In the genomic region with DNA sequence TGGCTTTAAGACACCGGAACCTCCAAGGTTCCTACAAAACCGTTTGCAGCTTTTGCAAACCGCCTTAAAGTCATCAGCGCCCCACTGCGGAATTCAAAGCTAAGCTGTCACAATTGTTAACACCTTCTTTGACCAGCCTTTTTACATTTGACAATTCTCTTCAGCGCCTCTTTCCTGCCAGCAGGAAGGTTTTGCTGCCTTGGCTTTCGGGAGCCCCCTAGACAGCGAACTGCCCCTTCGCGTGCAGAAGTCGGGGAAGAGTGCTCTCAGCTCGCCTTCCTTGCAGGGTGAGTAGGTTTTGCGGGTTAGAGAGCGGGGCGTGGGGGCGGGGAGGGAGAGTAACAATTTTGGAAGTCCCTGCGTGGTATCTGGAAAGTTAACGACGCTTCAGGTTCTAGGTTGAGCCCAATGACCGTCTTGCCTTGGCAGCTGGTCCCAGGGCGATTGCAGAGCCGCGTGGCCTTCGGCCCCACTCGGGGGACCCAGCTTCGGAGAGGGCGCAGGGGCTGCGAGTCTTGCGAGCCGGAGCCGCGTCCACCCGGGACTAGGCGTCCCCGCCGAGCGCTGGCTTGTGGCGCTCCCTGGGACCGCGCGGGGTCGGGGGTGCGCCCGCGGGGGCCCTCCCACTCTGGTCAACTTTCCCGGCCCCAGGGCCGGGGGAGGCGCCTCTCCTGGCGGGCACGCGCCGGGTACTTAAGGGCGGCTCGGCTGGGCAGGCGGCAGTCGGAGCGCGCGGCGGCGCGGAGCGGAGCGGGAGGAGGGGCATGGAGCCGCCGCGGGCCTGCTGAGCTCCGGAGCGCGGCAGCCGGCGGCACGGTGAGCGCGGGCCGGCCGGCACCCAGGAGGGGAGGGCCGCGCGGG, we compare ENCODE assay signal across 8 cellular contexts. TPM values are rescaled to one million over a fixed set of nuclear protein-coding genes. Genes with fewer than 3 reads are reported as not detected.
DNase-seq lines count a peak whose midpoint lies in the region; ATAC-seq, FAIRE-seq and TF ChIP-seq lines count a peak whose summit lies in the region.

Gene HAS3 (plus strand): TSS at position 153 of the 861 bp plus-strand sequence. CDS start 3,743 bp downstream, outside the sequence.

- FAIRE-seq in bronchial epithelial cell (lab: Jason Lieb, UNC): peak; percentile 70

- no peak within 1 kb of the TSS for H3K27ac ChIP-seq in SJCRH30

- no peak for ATAC-seq in HG02840 (IDR thresholded peaks at IDR 0.05; ENCODE audit: low FRiP score, unreplicated experiment)

- DNase-seq in NCI-H1105 treated with DMSO at 0.1 percent for 48 hours (lab: John Stamatoyannopoulos, UW) (peak; percentile 18), NCI-H1105 (lab: John Stamatoyannopoulos, UW) (no peak), HUDEP-2 (lab: John Stamatoyannopoulos, UW; ENCODE audit: unreplicated experiment in 76 of 76) (peak in 46 of 76 experiments; percentile 6 to 57 (median 32)), SJCRH30 (peak; percentile 42 to 57), bronchial epithelial cell (ENCODE audit: low read depth) (peak; percentile 75), iris pigment epithelial cell (ENCODE audit: low read depth) (peak; percentile 69)

- peak within 1 kb of the TSS; percentile 61 for H3K4me3 ChIP-seq in SJCRH30
- peak within 1 kb of the TSS; percentile 70 for H3K4me3 ChIP-seq in bronchial epithelial cell (ENCODE audit: low read depth, low read length)
- peak within 1 kb of the TSS; percentile 71 for H3K4me3 ChIP-seq in skeletal muscle satellite cell (ENCODE audit: low read length)

- H3K27me3 ChIP-seq in SJCRH30 (no peaks in the 10 kb centered on the region), bronchial epithelial cell (ENCODE audit: control insufficient read depth, insufficient read depth, low read length) (no peaks in the 10 kb centered on the region), skeletal muscle satellite cell (ENCODE audit: control insufficient read depth, insufficient read depth, low read length) (peaks cover 21% of the 10 kb centered on the region)

- H3K36me3 ChIP-seq in SJCRH30 (no peaks in the 10 kb centered on the region), bronchial epithelial cell (ENCODE audit: control insufficient read depth, insufficient read depth, low read length) (peaks cover 12% of the 10 kb centered on the region), skeletal muscle satellite cell (ENCODE audit: insufficient read depth, low read length) (peaks cover 4% of the 10 kb centered on the region)

- H3K9me3 ChIP-seq in SJCRH30 (replicated peaks): no peaks in the 10 kb centered on the region
- H3K9me3 ChIP-seq in skeletal muscle satellite cell (replicated peaks; ENCODE audit: low read length): no peaks in the 10 kb centered on the region

- peak within 1 kb of the TSS; percentile 85 for H3K4me2 ChIP-seq in skeletal muscle satellite cell (ENCODE audit: low read length)

- peak within 1 kb of the TSS; percentile 25 for H3K9ac ChIP-seq in skeletal muscle satellite cell (ENCODE audit: low read depth, low read length)

- TF ChIP-seq CTCF in bronchial epithelial cell (IDR thresholded peaks at IDR 0.05; ENCODE audit: insufficient read depth, low read length, severe bottlenecking): peak; percentile 69

- H3K4me1 ChIP-seq in SJCRH30 (no peaks in the 10 kb centered on the region), skeletal muscle satellite cell (ENCODE audit: control insufficient read depth, insufficient read depth, low read length) (peaks cover 24% of the 10 kb centered on the region)

RNA-seq across cellular contexts. Expression of gene HAS3, which starts in this region (rescaled TPM):
- 0.08 and 0.25 TPM in 2 replicates for total RNA-seq in SJCRH30 (2014; rRNA removed; shearing (Covaris generic))
- total RNA-seq in bronchial epithelial cell: 4.7 and 8.4 TPM in 2 replicates
- under 0.01 and 0.44 TPM in 2 replicates for total RNA-seq in skeletal muscle satellite cell (2012; rRNA removed)

Comparison
In these comparisons a context has a peak if more than half of its experiments do, and no peak if none do; other contexts are left out.
1. Peak in DNase-seq and H3K4me3 ChIP-seq in SJCRH30; RNA of the gene not detected or under 1 TPM.